In the genomic region with DNA sequence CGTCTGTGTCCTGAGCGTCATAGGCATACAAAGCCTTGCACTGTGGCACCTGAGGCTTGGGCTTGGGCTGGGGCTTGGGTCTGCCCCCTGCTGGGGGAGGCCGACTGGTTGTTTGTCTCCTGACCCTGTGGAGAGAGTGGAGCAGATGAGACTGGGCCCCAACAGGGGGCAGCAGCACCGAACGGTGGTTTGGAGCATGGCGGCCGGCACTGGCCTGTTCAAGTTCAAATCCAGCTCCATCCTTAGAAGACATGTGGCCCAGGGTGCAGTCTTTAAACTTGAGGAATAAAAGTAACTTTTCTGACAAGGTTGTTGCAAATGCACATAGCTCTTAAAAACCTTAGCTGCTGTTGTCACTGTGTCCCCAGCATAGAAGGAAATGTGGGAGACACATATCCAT, we compare ENCODE assay signal across 9 cellular contexts. TPM values are rescaled to one million over a fixed set of nuclear protein-coding genes. Genes with fewer than 3 reads are reported as not detected.
DNase-seq lines count a peak whose midpoint lies in the region; ATAC-seq and TF ChIP-seq lines count a peak whose summit lies in the region.
"Had no signal": no experiment of that assay in that cellular context is flagged by ENCODE, and none has a peak within 500 bp of the region (broad histone marks: within the 10 kb centered on the region; RNA-seq: fewer than 3 reads in every experiment).

No MANE protein-coding gene starts in this region.

- H3K4me3 Mint-ChIP-seq in CD14-positive monocyte = no peak overlapping the region
- H3K4me3 Mint-ChIP-seq in activated CD4-positive, alpha-beta memory T cell treated with anti-CD3 and anti-CD28 coated beads for 36 hours = no peak overlapping the region

- no peaks in the 10 kb centered on the region for H3K27me3 ChIP-seq in neutrophil

- peaks cover 57% of the 10 kb centered on the region for H3K36me3 ChIP-seq in neutrophil

- peaks cover 0 to 2% (median 0%) of the 10 kb centered on the region in 7 donors for H3K9me3 Mint-ChIP-seq in CD14-positive monocyte
- H3K9me3 Mint-ChIP-seq in activated CD4-positive, alpha-beta memory T cell treated with anti-CD3 and anti-CD28 coated beads for 36 hours = no peaks in the 10 kb centered on the region
- H3K9me3 Mint-ChIP-seq: IgD-negative memory B cell had no signal

- H3K27ac ChIP-seq in neutrophil = no peak overlapping the region

- DNase-seq in CD14-positive monocyte (ENCODE audit: low spot score) (no peak), NB4 (ENCODE audit: low read depth) (peak; percentile 72), erythroblast (lab: John Stamatoyannopoulos, UW) (peak; percentile 76 to 78), retina (no peak)
- peak; percentile 72 for DNase-seq in activated CD4-positive, alpha-beta memory T cell treated with anti-CD3 and anti-CD28 coated beads for 36 hours

- no peaks in the 10 kb centered on the region for H3K9me3 ChIP-seq in neutrophil

- H3K4me3 ChIP-seq in NB4 (ENCODE audit: low read depth, low read length) (no peak overlapping the region), neutrophil (ENCODE audit: low read depth in 1 of 2, low read length in 1 of 2) (no peak overlapping the region)

- peaks cover 70 to 95% of the 10 kb centered on the region in 2 donors for H3K36me3 Mint-ChIP-seq in CD14-positive monocyte
- peaks cover 2% of the 10 kb centered on the region for H3K36me3 Mint-ChIP-seq in activated CD4-positive, alpha-beta memory T cell treated with anti-CD3 and anti-CD28 coated beads for 36 hours

- CTCF ChIA-PET in activated CD4-positive, alpha-beta memory T cell treated with anti-CD3 and anti-CD28 coated beads for 36 hours (lab: Charles Lee) = interaction anchor here (0.6 to 2.0 kb wide), 8 partner anchors 13 to 355 kb away, joined by 3 to 11 read pairs (median 3); no protein-coding TSS in a partner anchor

- TF ChIP-seq CTCF in CD14-positive monocyte (IDR thresholded peaks at IDR 0.05) (peak; percentile 55), NB4 (IDR thresholded peaks at IDR 0.05; ENCODE audit: low read depth, low read length) (peak; percentile 84), neutrophil (IDR thresholded peaks at IDR 0.05) (peak; percentile 37)

- peak overlapping the region in 2 of 7 donors; percentile 22 to 65 for H3K27ac Mint-ChIP-seq in CD14-positive monocyte
- H3K27ac Mint-ChIP-seq in activated CD4-positive, alpha-beta memory T cell treated with anti-CD3 and anti-CD28 coated beads for 36 hours = no peak overlapping the region

- POLR2A ChIA-PET in activated CD4-positive, alpha-beta memory T cell treated with anti-CD3 and anti-CD28 coated beads for 36 hours (lab: Charles Lee) = no interaction called here

- no peak for TF ChIP-seq POLR2A in NB4 (IDR thresholded peaks at IDR 0.05; ENCODE audit: extremely low read depth, insufficient read length)
- no peak for TF ChIP-seq POLR2A in erythroblast (IDR thresholded peaks at IDR 0.05; ENCODE audit: low read length)

- no peaks in the 10 kb centered on the region for H3K4me1 Mint-ChIP-seq in CD14-positive monocyte
- peaks cover 24% of the 10 kb centered on the region for H3K4me1 Mint-ChIP-seq in activated CD4-positive, alpha-beta memory T cell treated with anti-CD3 and anti-CD28 coated beads for 36 hours (ENCODE audit: low read depth)

- intact Hi-C loops in CD14-positive monocyte (cut with micrococcal nuclease) = no loop called here
- intact Hi-C loops in activated CD4-positive, alpha-beta memory T cell treated with anti-CD3 and anti-CD28 coated beads for 36 hours (cut with micrococcal nuclease) = loop anchor here (2.0 kb wide), 1 partner anchor 151 kb away; a partner anchor contains a TSS

- peaks cover 0 to 1% (median 0%) of the 10 kb centered on the region in 3 donors for H3K27me3 Mint-ChIP-seq in CD14-positive monocyte (ENCODE audit: low read depth in 3 of 3)
- H3K27me3 Mint-ChIP-seq in activated CD4-positive, alpha-beta memory T cell treated with anti-CD3 and anti-CD28 coated beads for 36 hours = no peaks in the 10 kb centered on the region
- H3K27me3 Mint-ChIP-seq: IgD-negative memory B cell had no signal

- ATAC-seq in GM19438 (IDR thresholded peaks at IDR 0.05; ENCODE audit: low read depth, unreplicated experiment) (peak; percentile 76), GM21367 (IDR thresholded peaks at IDR 0.05; ENCODE audit: unreplicated experiment) (no peak)

- H3K4me1 ChIP-seq in neutrophil (ENCODE audit: control insufficient read depth in 1 of 2, insufficient read depth in 1 of 2, low read depth in 1 of 2, low read length in 1 of 2) = no peaks in the 10 kb centered on the region

RNA-seq across cellular contexts. Expression of a gene that starts 33.3 kb away (rescaled TPM):
- polyA plus RNA-seq in CD14-positive monocyte = under 1 TPM; 0.13 to 0.31 TPM
- 10 to 100 TPM; 74.7 to 76.0 TPM for total RNA-seq in activated CD4-positive, alpha-beta memory T cell treated with anti-CD3 and anti-CD28 coated beads for 36 hours

Comparison
In these comparisons a context has a peak if more than half of its experiments do, and no peak if none do; other contexts are left out.
1. DNase-seq: peak in NB4 (single experiment), activated CD4-positive, alpha-beta memory T cell treated with anti-CD3 and anti-CD28 coated beads for 36 hours (single experiment) and erythroblast (2 of 2); none in CD14-positive monocyte (single experiment) and retina (single experiment).
2. Peak in every context shown above with its lines, with median percentiles within 50 percentile points of each other: CTCF ChIP-seq.